1 cellular context compared by ENCODE assay signal in the genomic region with DNA sequence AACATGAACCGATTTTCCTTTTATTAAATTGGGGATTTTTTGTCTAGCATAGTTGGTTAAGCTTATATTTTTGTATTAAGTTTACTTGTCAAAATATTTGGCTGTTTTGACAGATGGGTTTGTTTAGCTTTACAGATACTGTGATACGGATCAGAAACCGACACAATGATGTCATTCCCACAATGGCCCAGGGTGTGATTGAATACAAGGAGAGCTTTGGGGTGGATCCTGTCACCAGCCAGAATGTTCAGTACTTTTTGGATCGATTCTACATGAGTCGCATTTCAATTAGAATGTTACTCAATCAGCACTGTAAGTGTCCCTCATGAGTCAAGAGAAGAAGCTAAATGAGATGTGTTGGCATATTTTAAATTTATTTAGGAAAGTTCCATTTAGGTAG.
TF ChIP-seq lines count a peak whose summit lies in the region.

No MANE protein-coding gene starts in this region.

TF ChIP-seq in HEK293, 187 proteins besides CTCF, POLR2A, EP300 and RAD21 (continued from another document):
- TF ChIP-seq, protein P1, sequence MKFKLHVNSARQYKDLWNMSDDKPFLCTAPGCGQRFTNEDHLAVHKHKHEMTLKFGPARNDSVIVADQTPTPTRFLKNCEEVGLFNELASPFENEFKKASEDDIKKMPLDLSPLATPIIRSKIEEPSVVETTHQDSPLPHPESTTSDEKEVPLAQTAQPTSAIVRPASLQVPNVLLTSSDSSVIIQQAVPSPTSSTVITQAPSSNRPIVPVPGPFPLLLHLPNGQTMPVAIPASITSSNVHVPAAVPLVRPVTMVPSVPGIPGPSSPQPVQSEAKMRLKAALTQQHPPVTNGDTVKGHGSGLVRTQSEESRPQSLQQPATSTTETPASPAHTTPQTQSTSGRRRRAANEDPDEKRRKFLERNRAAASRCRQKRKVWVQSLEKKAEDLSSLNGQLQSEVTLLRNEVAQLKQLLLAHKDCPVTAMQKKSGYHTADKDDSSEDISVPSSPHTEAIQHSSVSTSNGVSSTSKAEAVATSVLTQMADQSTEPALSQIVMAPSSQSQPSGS (tag by site-specific recombination; IDR thresholded peaks at IDR 0.05; ENCODE audit: low read depth), result 0 out of 2 replicates have a peak, but pooled peaks have one; percentile 48
- no peak for TF ChIP-seq ZIC2 (tag by site-specific recombination; IDR thresholded peaks at IDR 0.05)
- TF ChIP-seq, protein P2, sequence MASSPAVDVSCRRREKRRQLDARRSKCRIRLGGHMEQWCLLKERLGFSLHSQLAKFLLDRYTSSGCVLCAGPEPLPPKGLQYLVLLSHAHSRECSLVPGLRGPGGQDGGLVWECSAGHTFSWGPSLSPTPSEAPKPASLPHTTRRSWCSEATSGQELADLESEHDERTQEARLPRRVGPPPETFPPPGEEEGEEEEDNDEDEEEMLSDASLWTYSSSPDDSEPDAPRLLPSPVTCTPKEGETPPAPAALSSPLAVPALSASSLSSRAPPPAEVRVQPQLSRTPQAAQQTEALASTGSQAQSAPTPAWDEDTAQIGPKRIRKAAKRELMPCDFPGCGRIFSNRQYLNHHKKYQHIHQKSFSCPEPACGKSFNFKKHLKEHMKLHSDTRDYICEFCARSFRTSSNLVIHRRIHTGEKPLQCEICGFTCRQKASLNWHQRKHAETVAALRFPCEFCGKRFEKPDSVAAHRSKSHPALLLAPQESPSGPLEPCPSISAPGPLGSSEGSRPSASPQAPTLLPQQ (tag by site-specific recombination; IDR thresholded peaks at IDR 0.05), result no peak
- TF ChIP-seq ZNF629 (tag by site-specific recombination; IDR thresholded peaks at IDR 0.05), result peak; percentile 33; the same call in 1 of the 2 replicates
- peak; percentile 81 for TF ChIP-seq ZNF600 (tag by site-specific recombination; IDR thresholded peaks at IDR 0.05)
TF ChIP-seq in HEK293: peak in this region for 3.
